Comparison of ENCODE assay signal across 33 cellular contexts in genomic region chr20:17480696-17481095, GRCh38. TPM values are rescaled to one million over a fixed set of nuclear protein-coding genes. Genes with fewer than 3 reads are reported as not detected.
"Had no signal": no experiment of that assay in that cellular context is flagged by ENCODE, and none has a peak within 500 bp of the region (broad histone marks: within the 10 kb centered on the region; RNA-seq: fewer than 3 reads in every experiment).

No MANE protein-coding gene starts in this region.

- H3K36me3 ChIP-seq: brain microvascular endothelial cell, esophagus squamous epithelium, gastroesophageal sphincter, WERI-Rb-1 had no signal

- H3K27ac Mint-ChIP-seq: activated B cell treated with CpG ODN at 0.5 μM for 24 hours; activated CD8-positive, alpha-beta T cell treated with anti-CD3 and anti-CD28 coated beads for 36 hours; activated naive CD8-positive, alpha-beta T cell; activated T-helper 17 cell treated with anti-CD3 and anti-CD28 coated beads, Interleukin-2, amount 50 U/mL, for 72 hours; T-cell; T-helper 1 cell treated with Interleukin-12 subunit alpha and Interleukin-12 subunit beta and Interleukin-4 antibody, amounts not matched to agents 30 μg/mL and 1 μg/mL, for 36 hours had no signal

- DNase-seq: activated B cell treated with CpG ODN at 0.5 μM for 24 hours; activated CD4-positive, alpha-beta T cell treated with anti-CD3 and anti-CD28 coated beads for 48 hours; activated CD4-positive, alpha-beta T cell treated with anti-CD3 and anti-CD28 coated beads, Interleukin-2, amount 50 U/mL, for 1 hour; activated CD4-positive, alpha-beta T cell treated with anti-CD3 and anti-CD28 coated beads, Interleukin-2, amount 50 U/mL, for 48 hours; activated CD8-positive, alpha-beta memory T cell treated with anti-CD3 and anti-CD28 coated beads for 24 hours; activated CD8-positive, alpha-beta T cell treated with anti-CD3 and anti-CD28 coated beads for 36 hours; activated effector memory CD4-positive, alpha-beta T cell treated with Interleukin-2 at 50 U/mL for 16 hours; activated gamma-delta T cell treated with Interleukin-2 at 50 U/mL for 16 hours; activated naive CD4-positive, alpha-beta T cell treated with anti-CD3 and anti-CD28 coated beads, Interleukin-2, amount 50 U/mL, for 16 hours; activated naive CD4-positive, alpha-beta T cell treated with Interleukin-2 at 50 U/mL for 16 hours; activated T-cell treated with anti-CD3 and anti-CD28 coated beads, Interleukin-2, amount 50 U/mL, for 4 hours; amniotic stem cell; anterior cingulate cortex; brain microvascular endothelial cell; cortex of kidney; dermis blood vessel endothelial cell; effector CD8-positive, alpha-beta T cell; esophagus squamous epithelium; foreskin melanocyte; T-cell; T1000; WERI-Rb-1 had no signal

- H3K4me3 Mint-ChIP-seq: activated B cell treated with CpG ODN at 0.5 μM for 24 hours; activated CD8-positive, alpha-beta T cell treated with anti-CD3 and anti-CD28 coated beads for 36 hours; activated naive CD8-positive, alpha-beta T cell; activated T-cell treated with anti-CD3 and anti-CD28 coated beads, Interleukin-2, amount 50 U/mL, for 4 hours; activated T-helper 17 cell treated with anti-CD3 and anti-CD28 coated beads, Interleukin-2, amount 50 U/mL, for 72 hours; central memory CD8-positive, alpha-beta T cell; T-cell; T-helper 1 cell treated with Interleukin-12 subunit alpha and Interleukin-12 subunit beta and Interleukin-4 antibody, amounts not matched to agents 30 μg/mL and 1 μg/mL, for 36 hours had no signal

- H3K27me3 ChIP-seq: brain microvascular endothelial cell had no signal

- ATAC-seq: activated CD4-positive, CD25-positive, alpha-beta regulatory T cell treated with anti-CD3 and anti-CD28 coated beads, Interleukin-2, amount 50 U/mL, for 24 hours; activated CD8-positive, alpha-beta T cell treated with anti-CD3 and anti-CD28 coated beads for 36 hours; activated T-cell treated with anti-CD3 and anti-CD28 coated beads, Interleukin-2, amount 50 U/mL, for 4 hours; activated T-helper 17 cell treated with anti-CD3 and anti-CD28 coated beads, Interleukin-2, amount 50 U/mL, for 72 hours; gastroesophageal sphincter; T-cell had no signal

- FAIRE-seq: astrocyte, bronchial epithelial cell, endometrium, endothelial cell of umbilical vein had no signal

- H3K4me3 ChIP-seq: esophagus squamous epithelium, gastroesophageal sphincter had no signal

- H3K9me3 ChIP-seq: esophagus squamous epithelium, gastroesophageal sphincter had no signal

- H3K9me3 Mint-ChIP-seq: activated B cell treated with CpG ODN at 0.5 μM for 24 hours; activated CD8-positive, alpha-beta T cell treated with anti-CD3 and anti-CD28 coated beads for 36 hours; activated T-cell treated with anti-CD3 and anti-CD28 coated beads, Interleukin-2, amount 50 U/mL, for 4 hours; activated T-helper 17 cell treated with anti-CD3 and anti-CD28 coated beads, Interleukin-2, amount 50 U/mL, for 72 hours; central memory CD8-positive, alpha-beta T cell; T-cell; T-helper 1 cell treated with Interleukin-12 subunit alpha and Interleukin-12 subunit beta and Interleukin-4 antibody, amounts not matched to agents 30 μg/mL and 1 μg/mL, for 36 hours had no signal

- H3K27ac ChIP-seq: brain microvascular endothelial cell, epithelial cell of prostate, esophagus squamous epithelium, gastroesophageal sphincter, WERI-Rb-1 had no signal

- H3K36me3 Mint-ChIP-seq: activated naive CD8-positive, alpha-beta T cell; T-cell had no signal

- H3K4me1 ChIP-seq: esophagus squamous epithelium, gastroesophageal sphincter had no signal

- H3K4me1 Mint-ChIP-seq: activated B cell treated with CpG ODN at 0.5 μM for 24 hours; activated T-helper 17 cell treated with anti-CD3 and anti-CD28 coated beads, Interleukin-2, amount 50 U/mL, for 72 hours; central memory CD8-positive, alpha-beta T cell; T-cell had no signal

RNA-seq across cellular contexts. Expression of gene BFSP1, which starts 50.5 kb away (rescaled TPM):
- total RNA-seq: activated B cell treated with CpG ODN at 0.5 μM for 24 hours had no signal
